1 cellular context compared by ENCODE assay signal in genomic region chr15:93238641-93239040, GRCh38.
TF ChIP-seq lines count a peak whose summit lies in the region.

No MANE protein-coding gene starts in this region.

TF ChIP-seq in H1, 55 proteins besides CTCF, POLR2A, EP300 and RAD21:
- TF ChIP-seq RFX5 (IDR thresholded peaks at IDR 0.05; ENCODE audit: borderline replicate concordance, low read depth, low read length) (no peak), EGR1 (IDR thresholded peaks at IDR 0.05; ENCODE audit: borderline replicate concordance, low read depth, low read length) (no peak), SP4 (IDR thresholded peaks at IDR 0.05; ENCODE audit: low read length) (no peak), KDM5A (IDR thresholded peaks at IDR 0.05; ENCODE audit: low read length) (no peak), SP2 (IDR thresholded peaks at IDR 0.05; ENCODE audit: low read length) (no peak), MAFK (IDR thresholded peaks at IDR 0.05; ENCODE audit: low read depth, low read length) (no peak), SAP30 (IDR thresholded peaks at IDR 0.05; ENCODE audit: insufficient read depth, insufficient replicate concordance, low read length) (no peak), JUN (IDR thresholded peaks at IDR 0.05; ENCODE audit: low read depth, low read length) (no peak), BRCA1 (IDR thresholded peaks at IDR 0.05; ENCODE audit: low read depth, low read length) (no peak), HDAC2 (IDR thresholded peaks at IDR 0.05; ENCODE audit: borderline replicate concordance in 1 of 2, low read depth in 2 of 2, low read length in 2 of 2) (no peak), POU5F1 (IDR thresholded peaks at IDR 0.05; ENCODE audit: low read depth, low read length) (no peak), PHF8 (conservative IDR thresholded peaks at IDR 0.05; ENCODE audit: low read depth, low read length) (no peak), ZNF274 (IDR thresholded peaks at IDR 0.05; ENCODE audit: borderline replicate concordance, extremely low read depth, low read length) (no peak), FOSL1 (IDR thresholded peaks at IDR 0.05; ENCODE audit: insufficient read depth, low read depth, low read length) (no peak), CTBP2 (IDR thresholded peaks at IDR 0.05; ENCODE audit: borderline replicate concordance, insufficient read depth, insufficient read length, low read length) (no peak), MAX (IDR thresholded peaks at IDR 0.05) (no peak), TAF1 (IDR thresholded peaks at IDR 0.05; ENCODE audit: low read depth, low read length) (no peak), CEBPB (IDR thresholded peaks at IDR 0.05; ENCODE audit: low read depth, low read length) (no peak)
- TF ChIP-seq, protein P1, sequence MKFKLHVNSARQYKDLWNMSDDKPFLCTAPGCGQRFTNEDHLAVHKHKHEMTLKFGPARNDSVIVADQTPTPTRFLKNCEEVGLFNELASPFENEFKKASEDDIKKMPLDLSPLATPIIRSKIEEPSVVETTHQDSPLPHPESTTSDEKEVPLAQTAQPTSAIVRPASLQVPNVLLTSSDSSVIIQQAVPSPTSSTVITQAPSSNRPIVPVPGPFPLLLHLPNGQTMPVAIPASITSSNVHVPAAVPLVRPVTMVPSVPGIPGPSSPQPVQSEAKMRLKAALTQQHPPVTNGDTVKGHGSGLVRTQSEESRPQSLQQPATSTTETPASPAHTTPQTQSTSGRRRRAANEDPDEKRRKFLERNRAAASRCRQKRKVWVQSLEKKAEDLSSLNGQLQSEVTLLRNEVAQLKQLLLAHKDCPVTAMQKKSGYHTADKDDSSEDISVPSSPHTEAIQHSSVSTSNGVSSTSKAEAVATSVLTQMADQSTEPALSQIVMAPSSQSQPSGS (IDR thresholded peaks at IDR 0.05; ENCODE audit: low read length): no peak
- TF ChIP-seq, protein P2, sequence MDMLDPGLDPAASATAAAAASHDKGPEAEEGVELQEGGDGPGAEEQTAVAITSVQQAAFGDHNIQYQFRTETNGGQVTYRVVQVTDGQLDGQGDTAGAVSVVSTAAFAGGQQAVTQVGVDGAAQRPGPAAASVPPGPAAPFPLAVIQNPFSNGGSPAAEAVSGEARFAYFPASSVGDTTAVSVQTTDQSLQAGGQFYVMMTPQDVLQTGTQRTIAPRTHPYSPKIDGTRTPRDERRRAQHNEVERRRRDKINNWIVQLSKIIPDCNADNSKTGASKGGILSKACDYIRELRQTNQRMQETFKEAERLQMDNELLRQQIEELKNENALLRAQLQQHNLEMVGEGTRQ (IDR thresholded peaks at IDR 0.05; ENCODE audit: low read length): no peak
